Comparison of ENCODE assay signal across 22 cellular contexts in the genomic region with DNA sequence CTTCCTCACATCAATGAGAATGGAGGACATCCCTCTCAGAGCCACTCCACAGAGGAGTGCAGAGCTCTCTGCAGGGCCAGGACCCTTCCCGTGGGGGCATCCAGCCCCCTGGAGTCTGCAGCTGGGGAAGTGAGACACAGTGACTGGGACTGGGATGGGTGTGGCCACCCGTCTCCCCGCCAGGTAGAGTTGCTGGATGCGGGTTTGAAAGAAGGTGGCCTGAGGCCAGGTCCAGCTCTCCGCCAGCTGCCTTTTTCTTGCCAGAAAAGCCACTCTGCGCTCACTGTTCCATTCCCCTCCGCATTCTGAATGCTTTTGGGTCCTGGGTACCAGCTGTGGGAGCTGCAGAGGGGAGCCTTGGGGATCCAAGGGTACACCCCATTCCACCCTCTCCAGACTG.
"Had no signal": no experiment of that assay in that cellular context is flagged by ENCODE, and none has a peak within 500 bp of the region (broad histone marks: within the 10 kb centered on the region; RNA-seq: fewer than 3 reads in every experiment).

No MANE protein-coding gene starts in this region.

- H3K4me3 ChIP-seq: esophagus muscularis mucosa, hepatocyte, lung, neural progenitor cell, psoas muscle, right lobe of liver, tibial nerve had no signal

- H3K36me3 ChIP-seq: neural progenitor cell, right lobe of liver had no signal

- H3K36me3 Mint-ChIP-seq: natural killer cell treated with Interleukin-12 subunit alpha and Interleukin-12 subunit beta and Interleukin-15 and Interleukin-18, amount 100 ng/mL, for 72 hours; neural progenitor cell; stimulated activated effector memory CD8-positive, alpha-beta T cell treated with anti-CD3 and anti-CD28 coated beads, Interleukin-12 subunit alpha, Interleukin-12 subunit beta, amount 100 ng/mL, for 72 hours had no signal

- H2AFZ ChIP-seq: hepatocyte, neural progenitor cell, parathyroid adenoma had no signal

- H3K27ac ChIP-seq: epithelial cell of prostate, esophagus muscularis mucosa, hepatocyte, neural progenitor cell, parathyroid adenoma, psoas muscle, right lobe of liver, tibial nerve had no signal

- ATAC-seq: left colon; left ventricle myocardium superior; natural killer cell treated with Interleukin-12 subunit alpha and Interleukin-12 subunit beta and Interleukin-15 and Interleukin-18, amount 100 ng/mL, for 72 hours; psoas muscle; right lobe of liver; stimulated activated effector memory CD8-positive, alpha-beta T cell treated with anti-CD3 and anti-CD28 coated beads, Interleukin-12 subunit alpha, Interleukin-12 subunit beta, amount 100 ng/mL, for 72 hours had no signal

- H3K27me3 ChIP-seq: hepatocyte, neural progenitor cell, right lobe of liver had no signal

- H3K27ac Mint-ChIP-seq: natural killer cell treated with Interleukin-12 subunit alpha and Interleukin-12 subunit beta and Interleukin-15 and Interleukin-18, amount 100 ng/mL, for 72 hours; neural progenitor cell; stimulated activated effector memory CD8-positive, alpha-beta T cell treated with anti-CD3 and anti-CD28 coated beads, Interleukin-12 subunit alpha, Interleukin-12 subunit beta, amount 100 ng/mL, for 72 hours; stimulated activated naive CD8-positive, alpha-beta T cell treated with anti-CD3 and anti-CD28 coated beads, Interleukin-15, Interleukin-2, amounts not matched to agents 100 ng/mL and 50 ng/mL, for 24 hours had no signal

- H3K4me1 Mint-ChIP-seq: stimulated activated effector memory CD8-positive, alpha-beta T cell treated with anti-CD3 and anti-CD28 coated beads, Interleukin-12 subunit alpha, Interleukin-12 subunit beta, amount 100 ng/mL, for 72 hours had no signal

- H3K4me2 ChIP-seq: hepatocyte, neural progenitor cell had no signal

- DNase-seq: effector memory CD4-positive, alpha-beta T cell; head of caudate nucleus; left colon; left ventricle myocardium superior; mesenchymal stem cell; midbrain; occipital lobe; retina; right lobe of liver; stimulated activated CD4-positive, alpha-beta T cell treated with anti-CD3 and anti-CD28 coated beads, Interleukin-4, amount 100 ng/mL, for 1 hour; stimulated activated CD8-positive, alpha-beta memory T cell treated with anti-CD3 and anti-CD28 coated beads, Interleukin-4, amount 100 ng/mL, for 48 hours had no signal

- H3K4me3 Mint-ChIP-seq: natural killer cell treated with Interleukin-12 subunit alpha and Interleukin-12 subunit beta and Interleukin-15 and Interleukin-18, amount 100 ng/mL, for 72 hours; neural progenitor cell; stimulated activated effector memory CD8-positive, alpha-beta T cell treated with anti-CD3 and anti-CD28 coated beads, Interleukin-12 subunit alpha, Interleukin-12 subunit beta, amount 100 ng/mL, for 72 hours; stimulated activated naive CD8-positive, alpha-beta T cell treated with anti-CD3 and anti-CD28 coated beads, Interleukin-15, Interleukin-2, amounts not matched to agents 100 ng/mL and 50 ng/mL, for 24 hours had no signal

- H3K9me3 ChIP-seq: esophagus muscularis mucosa, psoas muscle, right lobe of liver, tibial nerve had no signal

- H3K9me3 Mint-ChIP-seq: natural killer cell treated with Interleukin-12 subunit alpha and Interleukin-12 subunit beta and Interleukin-15 and Interleukin-18, amount 100 ng/mL, for 72 hours; neural progenitor cell; stimulated activated effector memory CD8-positive, alpha-beta T cell treated with anti-CD3 and anti-CD28 coated beads, Interleukin-12 subunit alpha, Interleukin-12 subunit beta, amount 100 ng/mL, for 72 hours; stimulated activated naive CD8-positive, alpha-beta T cell treated with anti-CD3 and anti-CD28 coated beads, Interleukin-15, Interleukin-2, amounts not matched to agents 100 ng/mL and 50 ng/mL, for 24 hours had no signal

- H3K4me1 ChIP-seq: parathyroid adenoma, right lobe of liver had no signal

- H3K79me2 ChIP-seq: hepatocyte, parathyroid adenoma had no signal
